In the genomic region with DNA sequence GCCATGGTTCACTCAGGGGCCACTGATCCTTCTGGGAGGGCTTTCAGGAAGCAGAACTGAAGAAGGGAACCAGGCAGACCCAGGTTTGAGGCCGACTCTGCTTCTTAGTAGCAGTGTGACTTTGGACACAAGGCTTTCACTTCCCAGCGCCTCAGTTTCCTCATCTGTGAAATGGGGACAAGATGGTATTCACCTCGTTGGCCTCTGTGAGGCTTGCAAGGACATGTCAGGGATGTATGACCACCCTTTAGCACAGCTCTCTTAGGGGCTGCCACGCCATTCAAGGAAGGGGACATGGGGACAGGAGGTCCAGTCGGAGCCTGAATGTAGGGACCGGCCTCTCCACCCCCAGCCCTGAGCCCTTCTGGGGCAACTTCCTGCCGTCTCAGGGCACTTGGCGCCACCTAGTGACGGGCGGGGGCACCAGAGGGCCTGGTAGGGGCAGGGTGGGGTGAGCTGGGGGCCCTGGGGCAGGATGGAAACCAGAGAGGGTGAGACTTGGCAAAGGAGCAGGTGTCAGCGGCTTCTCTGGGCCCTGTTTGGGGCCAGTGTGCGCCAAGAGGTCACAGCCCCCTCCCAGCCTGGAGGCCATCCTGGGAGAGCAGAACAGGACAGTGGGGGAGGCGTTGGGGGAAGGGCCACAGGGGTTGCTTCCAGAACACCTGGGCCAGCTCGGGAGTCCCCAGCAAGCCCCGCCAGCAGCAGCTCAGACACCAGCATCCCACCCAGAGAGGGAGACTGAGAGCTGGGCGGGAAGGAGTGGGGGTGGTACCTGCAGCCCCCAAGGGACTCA, we compare ENCODE assay signal across 8 cellular contexts.
DNase-seq lines count a peak whose midpoint lies in the region; ATAC-seq and TF ChIP-seq lines count a peak whose summit lies in the region.

No MANE protein-coding gene starts in this region.

- intact Hi-C loops in head of caudate nucleus (cut with DNase I) = no loop called here

- no peaks in the 10 kb centered on the region for H3K36me3 Mint-ChIP-seq in activated T-cell treated with anti-CD3 and anti-CD28 coated beads, Interleukin-2, amount 50 U/mL, for 72 hours (ENCODE audit: insufficient read depth in 2 of 2)

- peak; percentile 84 for TF ChIP-seq CTCF in 22Rv1 (IDR thresholded peaks at IDR 0.05)
- TF ChIP-seq CTCF in GM12873 (IDR thresholded peaks at IDR 0.05; ENCODE audit: insufficient read depth, low read depth, low read length, missing control alignments) = peak; percentile 71
- TF ChIP-seq CTCF in OCI-LY3 (IDR thresholded peaks at IDR 0.05; ENCODE audit: low read depth, low read length) = peak; percentile 65

- H2AFZ ChIP-seq in OCI-LY3 (ENCODE audit: low read depth, low read length) = 0 out of 2 replicates have a peak overlapping the region, but pooled peaks have one; percentile 77

- H3K4me2 ChIP-seq in OCI-LY3 (ENCODE audit: low read length) = peak overlapping the region; percentile 63

- no peaks in the 10 kb centered on the region for H3K36me3 ChIP-seq in OCI-LY3 (replicated peaks; ENCODE audit: low read depth, low read length)

- no peaks in the 10 kb centered on the region for H3K9me3 Mint-ChIP-seq in activated T-cell treated with anti-CD3 and anti-CD28 coated beads, Interleukin-2, amount 50 U/mL, for 72 hours

- peak; percentile 84 for ATAC-seq in activated T-cell treated with anti-CD3 and anti-CD28 coated beads, Interleukin-2, amount 50 U/mL, for 72 hours (replicated peaks in 1 of 2)
- no peak for ATAC-seq in GM21515 (IDR thresholded peaks at IDR 0.05; ENCODE audit: unreplicated experiment)
- ATAC-seq in GM21723 (IDR thresholded peaks at IDR 0.05; ENCODE audit: unreplicated experiment) = no peak

- no peak overlapping the region for H3K27ac Mint-ChIP-seq in activated T-cell treated with anti-CD3 and anti-CD28 coated beads, Interleukin-2, amount 50 U/mL, for 72 hours

- no peak overlapping the region for H3K9ac ChIP-seq in OCI-LY3 (ENCODE audit: low read length)

- H3K27ac ChIP-seq in 22Rv1 (no peak overlapping the region), OCI-LY3 (ENCODE audit: low read length) (no peak overlapping the region)

- H3K79me2 ChIP-seq in OCI-LY3 (ENCODE audit: low read length) = no peaks in the 10 kb centered on the region

- peak; percentile 80 to 83 for DNase-seq in activated T-cell treated with anti-CD3 and anti-CD28 coated beads, Interleukin-2, amount 50 U/mL, for 72 hours
- peak in 38 of 42 donors; percentile 9 to 72 (median 34) for DNase-seq in head of caudate nucleus
- peak; percentile 50 to 71 for DNase-seq in stimulated activated CD4-positive, alpha-beta T cell treated with anti-CD3 and anti-CD28 coated beads, Interleukin-1b, Interleukin-23, amount 100 ng/mL, for 4 hours (ENCODE audit: low read depth in 2 of 2)

- H3K4me1 ChIP-seq in OCI-LY3 (ENCODE audit: low read length) = no peaks in the 10 kb centered on the region

- H3K4me1 Mint-ChIP-seq in activated T-cell treated with anti-CD3 and anti-CD28 coated beads, Interleukin-2, amount 50 U/mL, for 72 hours (ENCODE audit: low read depth) = peaks cover 4% of the 10 kb centered on the region

- peaks cover 27% of the 10 kb centered on the region for H3K27me3 Mint-ChIP-seq in activated T-cell treated with anti-CD3 and anti-CD28 coated beads, Interleukin-2, amount 50 U/mL, for 72 hours (ENCODE audit: low read depth)

- no peak overlapping the region for H3K4me3 Mint-ChIP-seq in activated T-cell treated with anti-CD3 and anti-CD28 coated beads, Interleukin-2, amount 50 U/mL, for 72 hours

- no peaks in the 10 kb centered on the region for H4K20me1 ChIP-seq in OCI-LY3 (ENCODE audit: insufficient read depth, low read length)

- peak overlapping the region; percentile 50 for H3K4me3 ChIP-seq in OCI-LY3 (ENCODE audit: low read length)

- no peaks in the 10 kb centered on the region for H3K9me3 ChIP-seq in OCI-LY3 (ENCODE audit: insufficient read depth, low read length)

- H3K27me3 ChIP-seq in OCI-LY3 (ENCODE audit: low read depth, low read length) = peaks cover 43% of the 10 kb centered on the region

Comparison
In these comparisons a context has a peak if more than half of its experiments do, and no peak if none do; other contexts are left out.
1. ATAC-seq: peak in activated T-cell treated with anti-CD3 and anti-CD28 coated beads, Interleukin-2, amount 50 U/mL, for 72 hours (2 of 2); none in GM21515 (single experiment) and GM21723 (single experiment).
2. Peak in every context shown above with its lines, with median percentiles within 50 percentile points of each other: CTCF ChIP-seq and DNase-seq.